Comparison of ENCODE assay signal across 10 cellular contexts in genomic region chr19:49468199-49468598, GRCh38. TPM values are rescaled to one million over a fixed set of nuclear protein-coding genes. Genes with fewer than 3 reads are reported as not detected.
DNase-seq lines count a peak whose midpoint lies in the region; ATAC-seq and TF ChIP-seq lines count a peak whose summit lies in the region.
"Had no signal": no experiment of that assay in that cellular context is flagged by ENCODE, and none has a peak within 500 bp of the region (broad histone marks: within the 10 kb centered on the region; RNA-seq: fewer than 3 reads in every experiment).

No MANE protein-coding gene starts in this region.

- ATAC-seq in heart left ventricle = peak in 1 of 4 donors; percentile 2
- no peak for ATAC-seq in Right ventricle myocardium inferior
- peak; percentile 12 to 13 for ATAC-seq in lower lobe of right lung
- no peak for ATAC-seq in upper lobe of right lung
- no peak for ATAC-seq in GM19395 (IDR thresholded peaks at IDR 0.05; ENCODE audit: unreplicated experiment)
- ATAC-seq in GM21723 (IDR thresholded peaks at IDR 0.05; ENCODE audit: unreplicated experiment) = no peak
- no peak for ATAC-seq in GM18517 (IDR thresholded peaks at IDR 0.05; ENCODE audit: unreplicated experiment)

- H3K9me3 ChIP-seq in heart left ventricle = no peaks in the 10 kb centered on the region
- no peaks in the 10 kb centered on the region for H3K9me3 ChIP-seq in lower lobe of right lung
- no peaks in the 10 kb centered on the region for H3K9me3 ChIP-seq in upper lobe of right lung

- H3K27ac ChIP-seq in heart left ventricle (peak overlapping the region; percentile 47 to 81 (median 73)), lower lobe of right lung (peak overlapping the region; percentile 7), upper lobe of right lung (peak overlapping the region; percentile 18)
- H3K27ac ChIP-seq: PC-9 had no signal

- intact Hi-C loops in heart left ventricle (cut with DNase I) (loop anchor here in 1 of 10 donors (2.0 kb wide), 1 partner anchor 15 kb away; the partner anchor contains the start of gene ALDH16A1), Right ventricle myocardium inferior (cut with DNase I) (no loop called here), lower lobe of right lung (cut with DNase I) (no loop called here), upper lobe of right lung (cut with DNase I) (no loop called here)
- intact Hi-C loops in activated T-helper 2 cell treated with anti-CD3 and anti-CD28 coated beads, Interferon-gamma antibody, Interleukin-2, Interleukin-4, amounts not matched to agents 10 μg/mL and 5 μg/mL and 100 μg/mL, durations not matched to agents 14 hours and 24 hours and 36 hours (cut with micrococcal nuclease) = no loop called here

- H3K36me3 ChIP-seq in heart left ventricle (peaks cover 0 to 34% (median 11%) of the 10 kb centered on the region in 9 donors), lower lobe of right lung (peaks cover 48% of the 10 kb centered on the region), upper lobe of right lung (peaks cover 20% of the 10 kb centered on the region)

- H3K9me3 Mint-ChIP-seq in activated T-helper 2 cell treated with anti-CD3 and anti-CD28 coated beads, Interferon-gamma antibody, Interleukin-2, Interleukin-4, amounts not matched to agents 10 μg/mL and 5 μg/mL and 100 μg/mL, durations not matched to agents 14 hours and 24 hours and 36 hours = no peaks in the 10 kb centered on the region

- H3K4me3 Mint-ChIP-seq in activated T-helper 2 cell treated with anti-CD3 and anti-CD28 coated beads, Interferon-gamma antibody, Interleukin-2, Interleukin-4, amounts not matched to agents 10 μg/mL and 5 μg/mL and 100 μg/mL, durations not matched to agents 14 hours and 24 hours and 36 hours (ENCODE audit: low read depth) = no peak overlapping the region

- no peak for TF ChIP-seq POLR2A in heart left ventricle (IDR thresholded peaks at IDR 0.05)

- peak overlapping the region; percentile 99 for H3K27ac Mint-ChIP-seq in activated T-helper 2 cell treated with anti-CD3 and anti-CD28 coated beads, Interferon-gamma antibody, Interleukin-2, Interleukin-4, amounts not matched to agents 10 μg/mL and 5 μg/mL and 100 μg/mL, durations not matched to agents 14 hours and 24 hours and 36 hours

- H3K27me3 ChIP-seq in heart left ventricle (no peaks in the 10 kb centered on the region), lower lobe of right lung (ENCODE audit: low read depth) (no peaks in the 10 kb centered on the region), upper lobe of right lung (no peaks in the 10 kb centered on the region)

- no peaks in the 10 kb centered on the region for H3K27me3 Mint-ChIP-seq in activated T-helper 2 cell treated with anti-CD3 and anti-CD28 coated beads, Interferon-gamma antibody, Interleukin-2, Interleukin-4, amounts not matched to agents 10 μg/mL and 5 μg/mL and 100 μg/mL, durations not matched to agents 14 hours and 24 hours and 36 hours (ENCODE audit: low read depth)

- H3K4me3 ChIP-seq in heart left ventricle (no peak overlapping the region), lower lobe of right lung (no peak overlapping the region), upper lobe of right lung (no peak overlapping the region)
- H3K4me3 ChIP-seq: PC-9 had no signal

- DNase-seq in heart left ventricle (no peak), Right ventricle myocardium inferior (ENCODE audit: missing footprints) (no peak), lower lobe of right lung (no peak), upper lobe of right lung (no peak)
- no peak for DNase-seq in activated T-helper 2 cell treated with anti-CD3 and anti-CD28 coated beads, Interferon-gamma antibody, Interleukin-2, Interleukin-4, amounts not matched to agents 10 μg/mL and 5 μg/mL and 100 μg/mL, durations not matched to agents 14 hours and 24 hours and 36 hours (ENCODE audit: low spot score)
- DNase-seq: midbrain had no signal

- TF ChIP-seq CTCF in heart left ventricle (IDR thresholded peaks at IDR 0.05) = no peak
- TF ChIP-seq CTCF in lower lobe of right lung (IDR thresholded peaks at IDR 0.05) = no peak
- no peak for TF ChIP-seq CTCF in upper lobe of right lung (IDR thresholded peaks at IDR 0.05)

- WGBS in heart left ventricle, 4 donors = 91 to 94% (median 93%) methylated on average over 13 to 19 of the region's 19 CpGs

- peaks cover 7% of the 10 kb centered on the region for H3K36me3 Mint-ChIP-seq in activated T-helper 2 cell treated with anti-CD3 and anti-CD28 coated beads, Interferon-gamma antibody, Interleukin-2, Interleukin-4, amounts not matched to agents 10 μg/mL and 5 μg/mL and 100 μg/mL, durations not matched to agents 14 hours and 24 hours and 36 hours (ENCODE audit: low read depth)

- H3K4me1 ChIP-seq in heart left ventricle (peaks cover 0 to 38% (median 16%) of the 10 kb centered on the region in 12 donors), lower lobe of right lung (peaks cover 20% of the 10 kb centered on the region), upper lobe of right lung (no peaks in the 10 kb centered on the region)

- H3K4me1 Mint-ChIP-seq in activated T-helper 2 cell treated with anti-CD3 and anti-CD28 coated beads, Interferon-gamma antibody, Interleukin-2, Interleukin-4, amounts not matched to agents 10 μg/mL and 5 μg/mL and 100 μg/mL, durations not matched to agents 14 hours and 24 hours and 36 hours (ENCODE audit: low read depth) = peaks cover 28% of the 10 kb centered on the region

RNA-seq across cellular contexts. Expression of gene FLT3LG, which starts 5.8 kb away (rescaled TPM):
- 10 to 100 TPM in 1 of 9 donors, 1 to 10 TPM in 8; 1.7 to 13.4 (median 2.4) TPM for total RNA-seq in heart left ventricle
- polyA plus RNA-seq in heart left ventricle = 1 to 10 TPM; 2.9 to 5.5 TPM
- 4.7 TPM for total RNA-seq in Right ventricle myocardium inferior
- total RNA-seq in activated T-helper 2 cell treated with anti-CD3 and anti-CD28 coated beads, Interferon-gamma antibody, Interleukin-2, Interleukin-4, amounts not matched to agents 10 μg/mL and 5 μg/mL and 100 μg/mL, durations not matched to agents 14 hours and 24 hours and 36 hours = 49.3 and 57.9 TPM in 2 replicates
- total RNA-seq in lower lobe of right lung = 12.8 TPM
- total RNA-seq in upper lobe of right lung = 12.1 TPM

RNA-seq across cellular contexts. Expression of gene ALDH16A1, which starts 15.2 kb away (rescaled TPM):
- total RNA-seq in heart left ventricle (10 to 100 TPM in 2 of 9 donors, 1 to 10 TPM in 7; 3.4 to 18.6 (median 8.5) TPM), Right ventricle myocardium inferior (12.7 TPM), lower lobe of right lung (33.7 TPM), upper lobe of right lung (32.3 TPM)
- polyA plus RNA-seq in heart left ventricle = 10 to 100 TPM in 1 of 2 donors, 1 to 10 TPM in 1; 7.3 to 11.7 TPM
- 26.4 and 32.5 TPM in 2 replicates for total RNA-seq in activated T-helper 2 cell treated with anti-CD3 and anti-CD28 coated beads, Interferon-gamma antibody, Interleukin-2, Interleukin-4, amounts not matched to agents 10 μg/mL and 5 μg/mL and 100 μg/mL, durations not matched to agents 14 hours and 24 hours and 36 hours

RNA-seq across cellular contexts. Expression of gene PIH1D1, which starts 16.6 kb away (rescaled TPM):
- total RNA-seq in heart left ventricle = 10 to 100 TPM; 16.3 to 49.9 (median 31.1) TPM
- polyA plus RNA-seq in heart left ventricle = 10 to 100 TPM; 22.6 to 57.6 TPM
- total RNA-seq in Right ventricle myocardium inferior = 32.4 TPM
- total RNA-seq in activated T-helper 2 cell treated with anti-CD3 and anti-CD28 coated beads, Interferon-gamma antibody, Interleukin-2, Interleukin-4, amounts not matched to agents 10 μg/mL and 5 μg/mL and 100 μg/mL, durations not matched to agents 14 hours and 24 hours and 36 hours = 136 and 138 TPM in 2 replicates
- 63.2 TPM for total RNA-seq in lower lobe of right lung
- 64.2 TPM for total RNA-seq in upper lobe of right lung

RNA-seq across cellular contexts. Expression of gene RPL13A, which starts 19.2 kb away (rescaled TPM):
- total RNA-seq in heart left ventricle = 1,000 to 10,000 TPM in 8 of 9 donors, 100 to 1,000 TPM in 1; 876 to 1,739 (median 1,261) TPM
- polyA plus RNA-seq in heart left ventricle = 1,000 to 10,000 TPM; 1,194 to 2,850 TPM
- 1,486 TPM for total RNA-seq in Right ventricle myocardium inferior
- 3,221 and 3,346 TPM in 2 replicates for total RNA-seq in activated T-helper 2 cell treated with anti-CD3 and anti-CD28 coated beads, Interferon-gamma antibody, Interleukin-2, Interleukin-4, amounts not matched to agents 10 μg/mL and 5 μg/mL and 100 μg/mL, durations not matched to agents 14 hours and 24 hours and 36 hours
- total RNA-seq in lower lobe of right lung = 1,820 TPM
- total RNA-seq in upper lobe of right lung = 1,829 TPM

RNA-seq across cellular contexts. Expression of gene SLC17A7, which starts 26.9 kb away (rescaled TPM):
- 1 to 10 TPM in 4 of 9 donors, under 1 TPM in 5; 0.46 to 1.6 (median 0.89) TPM for total RNA-seq in heart left ventricle
- polyA plus RNA-seq in heart left ventricle = 1 to 10 TPM in 1 of 2 donors, under 1 TPM in 1; 0.64 to 1.1 TPM
- 1.8 TPM for total RNA-seq in Right ventricle myocardium inferior
- 0.16 TPM in 1 of 2 replicates, not detected in the other for total RNA-seq in activated T-helper 2 cell treated with anti-CD3 and anti-CD28 coated beads, Interferon-gamma antibody, Interleukin-2, Interleukin-4, amounts not matched to agents 10 μg/mL and 5 μg/mL and 100 μg/mL, durations not matched to agents 14 hours and 24 hours and 36 hours
- 0.56 TPM for total RNA-seq in lower lobe of right lung
- 0.69 TPM for total RNA-seq in upper lobe of right lung

Comparison
In these comparisons a context has a peak if more than half of its experiments do, and no peak if none do; other contexts are left out.
1. ATAC-seq: peak in lower lobe of right lung (2 of 2); none in Right ventricle myocardium inferior (single experiment), upper lobe of right lung (single experiment), GM19395 (single experiment), GM21723 (single experiment) and GM18517 (single experiment).
2. H3K27ac ChIP-seq: peak in every context shown above with its lines; median percentile 73 in heart left ventricle; 18 in upper lobe of right lung; 7 in lower lobe of right lung.